Comparison of ENCODE assay signal across 12 cellular contexts in the genomic region with DNA sequence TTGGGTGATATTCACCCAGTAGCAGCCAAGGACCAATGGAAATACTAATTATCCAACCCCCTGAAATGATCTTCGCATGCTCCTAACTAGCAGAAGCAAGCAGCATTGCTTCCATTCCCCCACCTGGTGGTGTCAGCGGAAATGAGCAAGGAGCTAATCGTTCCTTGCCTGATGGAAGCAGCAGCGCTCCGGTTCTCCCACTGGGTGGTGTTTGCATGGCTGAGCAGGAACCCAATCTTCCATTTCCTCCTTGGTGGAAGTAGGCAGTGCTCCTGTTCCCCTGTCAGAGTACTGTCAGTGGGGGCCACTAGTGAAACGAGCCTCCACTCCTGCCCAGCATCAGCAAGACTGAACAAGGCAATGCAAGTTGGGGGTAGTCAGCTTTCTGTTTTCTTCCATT.
DNase-seq lines count a peak whose midpoint lies in the region; ATAC-seq and TF ChIP-seq lines count a peak whose summit lies in the region.
"Had no signal": no experiment of that assay in that cellular context is flagged by ENCODE, and none has a peak within 500 bp of the region (broad histone marks: within the 10 kb centered on the region; RNA-seq: fewer than 3 reads in every experiment).

No MANE protein-coding gene starts in this region.

- H3K4me1 ChIP-seq in mesenchymal stem cell (ENCODE audit: control insufficient read depth, insufficient read depth, low read depth, low read length) (no peaks in the 10 kb centered on the region), gastrocnemius medialis (no peaks in the 10 kb centered on the region)
- H3K4me1 ChIP-seq: tibial nerve had no signal

- 18% methylated on average over 6 of the region's 6 CpGs for WGBS in mesenchymal stem cell

- TF ChIP-seq CTCF in VCaP (conservative IDR thresholded peaks at IDR 0.05) (peak; percentile 76), gastrocnemius medialis (IDR thresholded peaks at IDR 0.05 in 4 of 5, conservative IDR thresholded peaks at IDR 0.05 in 1 of 5) (no peak), GM13976 (IDR thresholded peaks at IDR 0.05; ENCODE audit: borderline replicate concordance, control extremely low read depth, extremely low read depth, insufficient read depth, missing control alignments) (no peak)

- no peak overlapping the region for H2BK12ac ChIP-seq in mesenchymal stem cell (ENCODE audit: low read length in 2 of 2)

- no peak for TF ChIP-seq POLR2A in gastrocnemius medialis (IDR thresholded peaks at IDR 0.05)

- H4K8ac ChIP-seq in mesenchymal stem cell (ENCODE audit: low read length), result no peak overlapping the region

- no peak overlapping the region for H3K18ac ChIP-seq in mesenchymal stem cell (ENCODE audit: low read depth in 1 of 2, low read length in 2 of 2)

- DNase-seq in DMS 273 (lab: John Stamatoyannopoulos, UW; ENCODE audit: unreplicated experiment), result peak; percentile 75
- DNase-seq in HK-2 (ENCODE audit: unreplicated experiment), result peak; percentile 11
- peak; percentile 2 for DNase-seq in mesenchymal stem cell
- DNase-seq in gastrocnemius medialis, result no peak
- no peak for DNase-seq in cortex of kidney (lab: John Stamatoyannopoulos, UW)
- no peak for DNase-seq in activated gamma-delta T cell treated with Interleukin-2 at 50 U/mL for 16 hours
- DNase-seq in GM13976 (ENCODE audit: low spot score), result no peak
- DNase-seq: activated CD4-positive, alpha-beta T cell treated with anti-CD3 and anti-CD28 coated beads for 4 hours; activated effector memory CD4-positive, alpha-beta T cell treated with Interleukin-2 at 50 U/mL for 16 hours; NCI-H1105 treated with DMSO at 0.1 percent for 48 hours had no signal

- H2BK15ac ChIP-seq in mesenchymal stem cell (ENCODE audit: low read depth, poor library complexity, severe bottlenecking), result no peak overlapping the region

- H3K4me3 ChIP-seq in mesenchymal stem cell (ENCODE audit: insufficient read depth in 1 of 2, low read depth in 1 of 2, low read length in 2 of 2), result no peak overlapping the region
- no peak overlapping the region for H3K4me3 ChIP-seq in gastrocnemius medialis
- H3K4me3 ChIP-seq: tibial nerve had no signal

- H2AFZ ChIP-seq in mesenchymal stem cell (ENCODE audit: low read depth, low read length), result no peak overlapping the region

- no peak overlapping the region for H3K4me2 ChIP-seq in mesenchymal stem cell (ENCODE audit: low read length, poor library complexity, severe bottlenecking)

- no peak overlapping the region for H2AK5ac ChIP-seq in mesenchymal stem cell (ENCODE audit: low read length, severe bottlenecking)

- H3K27me3 ChIP-seq in mesenchymal stem cell (ENCODE audit: control insufficient read depth in 1 of 2, insufficient read depth in 1 of 2, low read length in 2 of 2), result no peaks in the 10 kb centered on the region
- no peaks in the 10 kb centered on the region for H3K27me3 ChIP-seq in gastrocnemius medialis
- H3K27me3 ChIP-seq: tibial nerve had no signal

- no peak for ATAC-seq in gastrocnemius medialis

- H3K14ac ChIP-seq in mesenchymal stem cell (ENCODE audit: low read length in 2 of 2), result no peak overlapping the region

- H3K9me3 ChIP-seq in mesenchymal stem cell (ENCODE audit: control insufficient read depth, low read length) (no peaks in the 10 kb centered on the region), gastrocnemius medialis (no peaks in the 10 kb centered on the region)
- H3K9me3 ChIP-seq: tibial nerve had no signal

- no peak overlapping the region for H3K27ac ChIP-seq in VCaP
- no peak overlapping the region for H3K27ac ChIP-seq in mesenchymal stem cell (ENCODE audit: low read length, poor library complexity, severe bottlenecking)
- no peak overlapping the region for H3K27ac ChIP-seq in gastrocnemius medialis
- H3K27ac ChIP-seq: tibial nerve had no signal

- intact Hi-C loops in gastrocnemius medialis (cut with DNase I; ENCODE audit: low total_unique reads), result no loop called here

- H3K79me1 ChIP-seq in mesenchymal stem cell (replicated peaks; ENCODE audit: low read length, poor library complexity, severe bottlenecking), result no peaks in the 10 kb centered on the region

- no peak overlapping the region for H3K4ac ChIP-seq in mesenchymal stem cell (ENCODE audit: low read depth in 1 of 2, low read length in 2 of 2)

- H4K91ac ChIP-seq in mesenchymal stem cell (ENCODE audit: low read length), result no peak overlapping the region

- no peaks in the 10 kb centered on the region for H3K36me3 ChIP-seq in mesenchymal stem cell (ENCODE audit: control insufficient read depth in 1 of 2, insufficient read depth in 2 of 2, low read depth in 1 of 2, low read length in 2 of 2)
- no peaks in the 10 kb centered on the region for H3K36me3 ChIP-seq in gastrocnemius medialis
- H3K36me3 ChIP-seq: tibial nerve had no signal

- no peak overlapping the region for H2BK120ac ChIP-seq in mesenchymal stem cell (ENCODE audit: low read depth, low read length)

- in situ Hi-C loops in gastrocnemius medialis (cut with MboI; ENCODE audit: low sequenced_read_pairs in 4 of 4), result no loop called here
- in situ Hi-C loops in GM13976 (cut with MboI; ENCODE audit: low sequenced_read_pairs, unreplicated experiment), result no loop called here

- no peak overlapping the region for H3K23ac ChIP-seq in mesenchymal stem cell (ENCODE audit: low read length in 2 of 2)

- H2BK5ac ChIP-seq in mesenchymal stem cell (ENCODE audit: low read depth, low read length, poor library complexity, severe bottlenecking), result no peak overlapping the region

- H3K9ac ChIP-seq in mesenchymal stem cell (ENCODE audit: low read length), result no peak overlapping the region

Comparison
In these comparisons a context has a peak if more than half of its experiments do, and no peak if none do; other contexts are left out.
1. DNase-seq: peak in DMS 273 (single experiment), HK-2 (single experiment) and mesenchymal stem cell (single experiment); none in gastrocnemius medialis (0 of 2), cortex of kidney (single experiment), activated gamma-delta T cell treated with Interleukin-2 at 50 U/mL for 16 hours (single experiment) and GM13976 (single experiment).